ENCODE assay signal across 8 cellular contexts in the genomic region with DNA sequence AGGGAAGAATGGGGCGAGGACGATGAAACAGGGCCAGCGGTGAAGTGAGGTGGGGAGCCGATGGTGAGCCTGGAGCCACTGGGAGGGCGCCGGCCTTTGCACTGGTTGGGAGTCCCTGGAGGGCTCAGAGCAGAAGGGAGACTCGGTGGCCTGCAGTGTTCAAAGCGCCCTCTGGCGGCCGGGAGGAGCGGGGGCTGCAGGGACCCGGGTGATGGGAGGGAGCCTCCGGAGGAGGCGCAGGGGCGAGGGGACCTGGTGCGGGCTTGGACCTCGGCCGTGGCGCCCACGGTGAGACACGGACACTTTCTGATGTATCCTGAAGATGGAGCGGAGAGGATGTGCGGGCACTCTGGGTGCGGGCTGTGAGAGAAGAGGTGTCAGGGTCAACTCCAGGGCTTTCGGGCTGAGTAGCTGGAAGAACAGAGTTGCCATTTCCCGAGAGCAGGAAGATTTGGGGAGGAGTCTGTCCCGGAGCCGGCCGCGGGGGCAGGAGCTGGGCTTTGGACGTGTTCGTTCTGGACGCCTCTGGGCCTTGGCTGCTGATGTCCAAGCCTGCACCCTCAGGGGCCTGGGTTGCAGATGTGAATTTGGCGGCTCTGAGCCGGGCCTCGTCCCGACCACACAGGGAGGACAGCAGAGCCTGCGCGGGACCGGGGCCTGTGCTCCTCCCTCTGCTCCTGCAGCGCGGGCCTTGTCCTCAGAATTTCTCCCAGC. TPM values are rescaled to one million over a fixed set of nuclear protein-coding genes. Genes with fewer than 3 reads are reported as not detected.
A peak's percentile ranks its signal among the peaks of the same experiment; 100 is the strongest.
DNase-seq lines count a peak whose midpoint lies in the region; ATAC-seq, FAIRE-seq and TF ChIP-seq lines count a peak whose summit lies in the region.

No MANE protein-coding gene starts in this region.

- H3K4me3 ChIP-seq in colonic mucosa = no peak overlapping the region
- H3K4me3 ChIP-seq in lung = no peak overlapping the region

- peak; percentile 45 for TF ChIP-seq CTCF in colonic mucosa (IDR thresholded peaks at IDR 0.05)
- peak; percentile 50 for TF ChIP-seq CTCF in lung (IDR thresholded peaks at IDR 0.05; ENCODE audit: control extremely low read depth, extremely low read depth)

- no peaks in the 10 kb centered on the region for H3K27me3 ChIP-seq in colonic mucosa
- H3K27me3 ChIP-seq in lung (ENCODE audit: control insufficient read depth, insufficient read depth) = no peaks in the 10 kb centered on the region

- no peaks in the 10 kb centered on the region for H3K4me1 ChIP-seq in colonic mucosa
- no peaks in the 10 kb centered on the region for H3K4me1 ChIP-seq in lung (ENCODE audit: control insufficient read depth in 2 of 2, insufficient read depth in 2 of 2, low read length in 2 of 2)

- H3K27ac ChIP-seq in colonic mucosa = no peak overlapping the region
- H3K27ac ChIP-seq in lung (ENCODE audit: low read depth in 1 of 2, low read length in 1 of 2) = no peak overlapping the region

- H3K9ac ChIP-seq in colonic mucosa (ENCODE audit: low read depth in 2 of 2, low read length in 2 of 2) = no peak overlapping the region

- H3K9me3 ChIP-seq in colonic mucosa = no peaks in the 10 kb centered on the region
- H3K9me3 ChIP-seq in lung (ENCODE audit: control insufficient read depth in 2 of 2, insufficient read depth in 1 of 2, low read length in 1 of 2) = no peaks in the 10 kb centered on the region

- FAIRE-seq in GM18507 (lab: Jason Lieb, UNC) = peak; percentile 73

- WGBS in lung, 2 donors = 41 to 46% methylated on average over 42 of the region's 42 CpGs

- DNase-seq in GM18507 (ENCODE audit: extremely low spot score, insufficient read length, low read depth) = peak; percentile 60
- DNase-seq in NCI-H146 treated with DMSO at 0.1 percent for 48 hours (lab: John Stamatoyannopoulos, UW; ENCODE audit: unreplicated experiment) = peak; percentile 1
- DNase-seq in activated CD4-positive, alpha-beta T cell treated with anti-CD3 and anti-CD28 coated beads for 24 hours (ENCODE audit: low read depth in 2 of 2) = peak; percentile 73 to 81
- DNase-seq in colonic mucosa = peak; percentile 72
- DNase-seq in lung (ENCODE audit: low spot score) = peak; percentile 66
- peak; percentile 59 to 60 for DNase-seq in stimulated activated CD8-positive, alpha-beta memory T cell treated with anti-CD3 and anti-CD28 coated beads, Interleukin-4, amount 100 ng/mL, for 1 hour (ENCODE audit: low read depth in 2 of 2, low spot score in 1 of 2)
- no peak for DNase-seq in NCI-H2196 treated with DMSO at 0.1 percent for 48 hours (lab: John Stamatoyannopoulos, UW; ENCODE audit: unreplicated experiment)

- peak; percentile 76 for ATAC-seq in lung (ENCODE audit: insufficient read depth, low FRiP score)
- ATAC-seq in GM18517 (IDR thresholded peaks at IDR 0.05; ENCODE audit: unreplicated experiment) = no peak

- H3K36me3 ChIP-seq in colonic mucosa (no peaks in the 10 kb centered on the region), lung (ENCODE audit: control insufficient read depth in 2 of 2, insufficient read depth in 2 of 2, low read length in 2 of 2) (no peaks in the 10 kb centered on the region)

- intact Hi-C loops in colonic mucosa (cut with DNase I) = loop anchor here (5.0 kb wide), 1 partner anchor 113 kb away; no protein-coding TSS in a partner anchor

RNA-seq across cellular contexts. Expression of gene HEYL, which starts 29.7 kb away (rescaled TPM):
- total RNA-seq in colonic mucosa (1 to 10 TPM in 1 of 2 donors, under 1 TPM in 1; 0.91 to 2.4 TPM), lung (10 to 100 TPM; 14.3 to 19.6 TPM)
- polyA plus RNA-seq in lung = 1 to 10 TPM; 7.6 TPM

RNA-seq across cellular contexts. Expression of gene PABPC4, which starts 33.2 kb away (rescaled TPM):
- total RNA-seq in colonic mucosa (100 to 1,000 TPM; 109 to 144 TPM), lung (100 to 1,000 TPM; 127 to 245 TPM)
- polyA plus RNA-seq in lung = 100 to 1,000 TPM; 104 to 165 TPM

Comparison
In these comparisons a context has a peak if more than half of its experiments do, and no peak if none do; other contexts are left out.
1. RNA of gene HEYL, which starts 29.7 kb away (total RNA-seq): 14.3 to 19.6 TPM in lung; 0.91 to 2.4 TPM in colonic mucosa; every median in the first group is over 4 times any median in the second.